In the genomic region with DNA sequence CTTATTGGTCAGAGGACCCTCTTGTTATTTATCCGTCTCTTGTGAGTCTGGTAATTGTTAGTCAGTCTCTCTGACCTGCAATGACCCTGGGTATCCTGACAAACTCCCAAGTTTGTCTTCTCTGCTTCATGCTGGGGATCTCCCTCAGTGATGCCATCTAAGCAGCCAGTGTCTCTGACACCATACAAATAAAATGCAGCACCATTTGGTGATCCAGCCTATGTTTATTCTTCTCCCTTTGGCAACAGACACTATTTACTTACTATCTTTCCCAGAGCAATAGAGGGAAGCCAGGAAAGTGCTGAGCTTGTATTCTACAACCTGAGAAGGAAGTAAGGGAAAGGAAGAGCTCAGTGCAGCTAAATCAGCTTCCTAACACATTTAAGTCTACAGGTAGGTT, we compare ENCODE assay signal across 1 cellular context.
A peak's percentile ranks its signal among the peaks of the same experiment; 100 is the strongest.
TF ChIP-seq lines count a peak whose summit lies in the region.

No MANE protein-coding gene starts in this region.

TF ChIP-seq in HepG2, 621 proteins besides CTCF, POLR2A, EP300 and RAD21 (continued from another document and continues in another):
- TF ChIP-seq GATA4 (IDR thresholded peaks at IDR 0.05; ENCODE audit: borderline replicate concordance, low read depth): no peak
- TF ChIP-seq, protein P1, sequence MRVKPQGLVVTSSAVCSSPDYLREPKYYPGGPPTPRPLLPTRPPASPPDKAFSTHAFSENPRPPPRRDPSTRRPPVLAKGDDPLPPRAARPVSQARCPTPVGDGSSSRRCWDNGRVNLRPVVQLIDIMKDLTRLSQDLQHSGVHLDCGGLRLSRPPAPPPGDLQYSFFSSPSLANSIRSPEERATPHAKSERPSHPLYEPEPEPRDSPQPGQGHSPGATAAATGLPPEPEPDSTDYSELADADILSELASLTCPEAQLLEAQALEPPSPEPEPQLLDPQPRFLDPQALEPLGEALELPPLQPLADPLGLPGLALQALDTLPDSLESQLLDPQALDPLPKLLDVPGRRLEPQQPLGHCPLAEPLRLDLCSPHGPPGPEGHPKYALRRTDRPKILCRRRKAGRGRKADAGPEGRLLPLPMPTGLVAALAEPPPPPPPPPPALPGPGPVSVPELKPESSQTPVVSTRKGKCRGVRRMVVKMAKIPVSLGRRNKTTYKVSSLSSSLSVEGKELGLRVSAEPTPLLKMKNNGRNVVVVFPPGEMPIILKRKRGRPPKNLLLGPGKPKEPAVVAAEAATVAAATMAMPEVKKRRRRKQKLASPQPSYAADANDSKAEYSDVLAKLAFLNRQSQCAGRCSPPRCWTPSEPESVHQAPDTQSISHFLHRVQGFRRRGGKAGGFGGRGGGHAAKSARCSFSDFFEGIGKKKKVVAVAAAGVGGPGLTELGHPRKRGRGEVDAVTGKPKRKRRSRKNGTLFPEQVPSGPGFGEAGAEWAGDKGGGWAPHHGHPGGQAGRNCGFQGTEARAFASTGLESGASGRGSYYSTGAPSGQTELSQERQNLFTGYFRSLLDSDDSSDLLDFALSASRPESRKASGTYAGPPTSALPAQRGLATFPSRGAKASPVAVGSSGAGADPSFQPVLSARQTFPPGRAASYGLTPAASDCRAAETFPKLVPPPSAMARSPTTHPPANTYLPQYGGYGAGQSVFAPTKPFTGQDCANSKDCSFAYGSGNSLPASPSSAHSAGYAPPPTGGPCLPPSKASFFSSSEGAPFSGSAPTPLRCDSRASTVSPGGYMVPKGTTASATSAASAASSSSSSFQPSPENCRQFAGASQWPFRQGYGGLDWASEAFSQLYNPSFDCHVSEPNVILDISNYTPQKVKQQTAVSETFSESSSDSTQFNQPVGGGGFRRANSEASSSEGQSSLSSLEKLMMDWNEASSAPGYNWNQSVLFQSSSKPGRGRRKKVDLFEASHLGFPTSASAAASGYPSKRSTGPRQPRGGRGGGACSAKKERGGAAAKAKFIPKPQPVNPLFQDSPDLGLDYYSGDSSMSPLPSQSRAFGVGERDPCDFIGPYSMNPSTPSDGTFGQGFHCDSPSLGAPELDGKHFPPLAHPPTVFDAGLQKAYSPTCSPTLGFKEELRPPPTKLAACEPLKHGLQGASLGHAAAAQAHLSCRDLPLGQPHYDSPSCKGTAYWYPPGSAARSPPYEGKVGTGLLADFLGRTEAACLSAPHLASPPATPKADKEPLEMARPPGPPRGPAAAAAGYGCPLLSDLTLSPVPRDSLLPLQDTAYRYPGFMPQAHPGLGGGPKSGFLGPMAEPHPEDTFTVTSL (CRISPR knock-in tag; IDR thresholded peaks at IDR 0.05; ENCODE audit: borderline replicate concordance): peak; percentile 42; the same call in 1 of the 2 replicates
- TF ChIP-seq CEBPB (IDR thresholded peaks at IDR 0.05; ENCODE audit: borderline replicate concordance, low read depth, low read length): no peak
- TF ChIP-seq, protein P2, sequence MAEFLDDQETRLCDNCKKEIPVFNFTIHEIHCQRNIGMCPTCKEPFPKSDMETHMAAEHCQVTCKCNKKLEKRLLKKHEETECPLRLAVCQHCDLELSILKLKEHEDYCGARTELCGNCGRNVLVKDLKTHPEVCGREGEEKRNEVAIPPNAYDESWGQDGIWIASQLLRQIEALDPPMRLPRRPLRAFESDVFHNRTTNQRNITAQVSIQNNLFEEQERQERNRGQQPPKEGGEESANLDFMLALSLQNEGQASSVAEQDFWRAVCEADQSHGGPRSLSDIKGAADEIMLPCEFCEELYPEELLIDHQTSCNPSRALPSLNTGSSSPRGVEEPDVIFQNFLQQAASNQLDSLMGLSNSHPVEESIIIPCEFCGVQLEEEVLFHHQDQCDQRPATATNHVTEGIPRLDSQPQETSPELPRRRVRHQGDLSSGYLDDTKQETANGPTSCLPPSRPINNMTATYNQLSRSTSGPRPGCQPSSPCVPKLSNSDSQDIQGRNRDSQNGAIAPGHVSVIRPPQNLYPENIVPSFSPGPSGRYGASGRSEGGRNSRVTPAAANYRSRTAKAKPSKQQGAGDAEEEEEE (CRISPR knock-in tag; IDR thresholded peaks at IDR 0.05; ENCODE audit: borderline replicate concordance): no peak
- TF ChIP-seq ZNF629 (CRISPR knock-in tag; conservative IDR thresholded peaks at IDR 0.05): no peak
- TF ChIP-seq TEAD3 (CRISPR knock-in tag; optimal IDR thresholded peaks at IDR 0.05; ENCODE audit: borderline replicate concordance): peak; percentile 55
- no peak for TF ChIP-seq ZNF138 (CRISPR knock-in tag; IDR thresholded peaks at IDR 0.05; ENCODE audit: low read depth)
- no peak for TF ChIP-seq HDAC1 (CRISPR knock-in tag; IDR thresholded peaks at IDR 0.05)
- TF ChIP-seq ZFP62 (CRISPR knock-in tag; IDR thresholded peaks at IDR 0.05): no peak
- TF ChIP-seq NFIC (IDR thresholded peaks at IDR 0.05; ENCODE audit: low read length): peak; percentile 22; the same call in 1 of the 2 replicates
- TF ChIP-seq NFYC (CRISPR knock-in tag; IDR thresholded peaks at IDR 0.05): no peak
- no peak for TF ChIP-seq SOX6 (IDR thresholded peaks at IDR 0.05)
- peak; percentile 9; the same call in 1 of the 2 replicates for TF ChIP-seq SOX6 (CRISPR knock-in tag; IDR thresholded peaks at IDR 0.05)
- no peak for TF ChIP-seq ADNP (CRISPR knock-in tag; IDR thresholded peaks at IDR 0.05)
- TF ChIP-seq, protein P3, sequence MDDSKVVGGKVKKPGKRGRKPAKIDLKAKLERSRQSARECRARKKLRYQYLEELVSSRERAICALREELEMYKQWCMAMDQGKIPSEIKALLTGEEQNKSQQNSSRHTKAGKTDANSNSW (CRISPR knock-in tag; IDR thresholded peaks at IDR 0.05; ENCODE audit: borderline replicate concordance): no peak
- no peak for TF ChIP-seq SALL2 (CRISPR knock-in tag; IDR thresholded peaks at IDR 0.05)
- TF ChIP-seq, protein P4, sequence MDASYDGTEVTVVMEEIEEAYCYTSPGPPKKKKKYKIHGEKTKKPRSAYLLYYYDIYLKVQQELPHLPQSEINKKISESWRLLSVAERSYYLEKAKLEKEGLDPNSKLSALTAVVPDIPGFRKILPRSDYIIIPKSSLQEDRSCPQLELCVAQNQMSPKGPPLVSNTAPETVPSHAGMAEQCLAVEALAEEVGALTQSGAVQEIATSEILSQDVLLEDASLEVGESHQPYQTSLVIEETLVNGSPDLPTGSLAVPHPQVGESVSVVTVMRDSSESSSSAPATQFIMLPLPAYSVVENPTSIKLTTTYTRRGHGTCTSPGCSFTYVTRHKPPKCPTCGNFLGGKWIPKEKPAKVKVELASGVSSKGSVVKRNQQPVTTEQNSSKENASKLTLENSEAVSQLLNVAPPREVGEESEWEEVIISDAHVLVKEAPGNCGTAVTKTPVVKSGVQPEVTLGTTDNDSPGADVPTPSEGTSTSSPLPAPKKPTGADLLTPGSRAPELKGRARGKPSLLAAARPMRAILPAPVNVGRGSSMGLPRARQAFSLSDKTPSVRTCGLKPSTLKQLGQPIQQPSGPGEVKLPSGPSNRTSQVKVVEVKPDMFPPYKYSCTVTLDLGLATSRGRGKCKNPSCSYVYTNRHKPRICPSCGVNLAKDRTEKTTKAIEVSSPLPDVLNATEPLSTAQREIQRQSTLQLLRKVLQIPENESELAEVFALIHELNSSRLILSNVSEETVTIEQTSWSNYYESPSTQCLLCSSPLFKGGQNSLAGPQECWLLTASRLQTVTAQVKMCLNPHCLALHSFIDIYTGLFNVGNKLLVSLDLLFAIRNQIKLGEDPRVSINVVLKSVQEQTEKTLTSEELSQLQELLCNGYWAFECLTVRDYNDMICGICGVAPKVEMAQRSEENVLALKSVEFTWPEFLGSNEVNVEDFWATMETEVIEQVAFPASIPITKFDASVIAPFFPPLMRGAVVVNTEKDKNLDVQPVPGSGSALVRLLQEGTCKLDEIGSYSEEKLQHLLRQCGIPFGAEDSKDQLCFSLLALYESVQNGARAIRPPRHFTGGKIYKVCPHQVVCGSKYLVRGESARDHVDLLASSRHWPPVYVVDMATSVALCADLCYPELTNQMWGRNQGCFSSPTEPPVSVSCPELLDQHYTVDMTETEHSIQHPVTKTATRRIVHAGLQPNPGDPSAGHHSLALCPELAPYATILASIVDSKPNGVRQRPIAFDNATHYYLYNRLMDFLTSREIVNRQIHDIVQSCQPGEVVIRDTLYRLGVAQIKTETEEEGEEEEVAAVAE (CRISPR knock-in tag; IDR thresholded peaks at IDR 0.05; ENCODE audit: borderline replicate concordance): peak; percentile 56; the same call in 1 of the 2 replicates
- TF ChIP-seq, protein P5, sequence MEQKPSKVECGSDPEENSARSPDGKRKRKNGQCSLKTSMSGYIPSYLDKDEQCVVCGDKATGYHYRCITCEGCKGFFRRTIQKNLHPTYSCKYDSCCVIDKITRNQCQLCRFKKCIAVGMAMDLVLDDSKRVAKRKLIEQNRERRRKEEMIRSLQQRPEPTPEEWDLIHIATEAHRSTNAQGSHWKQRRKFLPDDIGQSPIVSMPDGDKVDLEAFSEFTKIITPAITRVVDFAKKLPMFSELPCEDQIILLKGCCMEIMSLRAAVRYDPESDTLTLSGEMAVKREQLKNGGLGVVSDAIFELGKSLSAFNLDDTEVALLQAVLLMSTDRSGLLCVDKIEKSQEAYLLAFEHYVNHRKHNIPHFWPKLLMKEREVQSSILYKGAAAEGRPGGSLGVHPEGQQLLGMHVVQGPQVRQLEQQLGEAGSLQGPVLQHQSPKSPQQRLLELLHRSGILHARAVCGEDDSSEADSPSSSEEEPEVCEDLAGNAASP (CRISPR knock-in tag; IDR thresholded peaks at IDR 0.05; ENCODE audit: borderline replicate concordance): peak; percentile 77
- peak; percentile 77 for TF ChIP-seq RARA (CRISPR knock-in tag; IDR thresholded peaks at IDR 0.05)
- TF ChIP-seq CCAR2 (optimal IDR thresholded peaks at IDR 0.05; ENCODE audit: low read depth, low read length): no peak
- TF ChIP-seq, protein P6, sequence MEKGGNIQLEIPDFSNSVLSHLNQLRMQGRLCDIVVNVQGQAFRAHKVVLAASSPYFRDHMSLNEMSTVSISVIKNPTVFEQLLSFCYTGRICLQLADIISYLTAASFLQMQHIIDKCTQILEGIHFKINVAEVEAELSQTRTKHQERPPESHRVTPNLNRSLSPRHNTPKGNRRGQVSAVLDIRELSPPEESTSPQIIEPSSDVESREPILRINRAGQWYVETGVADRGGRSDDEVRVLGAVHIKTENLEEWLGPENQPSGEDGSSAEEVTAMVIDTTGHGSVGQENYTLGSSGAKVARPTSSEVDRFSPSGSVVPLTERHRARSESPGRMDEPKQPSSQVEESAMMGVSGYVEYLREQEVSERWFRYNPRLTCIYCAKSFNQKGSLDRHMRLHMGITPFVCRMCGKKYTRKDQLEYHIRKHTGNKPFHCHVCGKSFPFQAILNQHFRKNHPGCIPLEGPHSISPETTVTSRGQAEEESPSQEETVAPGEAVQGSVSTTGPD (CRISPR knock-in tag; IDR thresholded peaks at IDR 0.05): peak; percentile 89
- no peak for TF ChIP-seq IRX3 (CRISPR knock-in tag; IDR thresholded peaks at IDR 0.05; ENCODE audit: borderline replicate concordance, low read depth)
- TF ChIP-seq, protein P7, sequence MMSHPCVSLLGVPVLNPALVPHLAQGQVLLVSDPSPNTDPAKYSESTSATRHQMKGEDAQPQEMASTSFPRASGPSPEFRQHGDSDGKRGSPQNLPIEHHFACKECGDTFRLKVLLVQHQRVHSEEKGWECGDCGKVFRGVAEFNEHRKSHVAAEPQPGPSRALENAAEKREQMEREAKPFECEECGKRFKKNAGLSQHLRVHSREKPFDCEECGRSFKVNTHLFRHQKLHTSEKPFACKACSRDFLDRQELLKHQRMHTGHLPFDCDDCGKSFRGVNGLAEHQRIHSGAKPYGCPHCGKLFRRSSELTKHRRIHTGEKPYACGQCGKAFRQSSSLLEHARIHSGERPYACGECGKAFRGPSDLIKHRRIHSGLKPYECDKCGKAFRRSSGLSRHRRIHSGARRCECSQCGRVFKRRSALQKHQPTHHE (CRISPR knock-in tag; IDR thresholded peaks at IDR 0.05; ENCODE audit: borderline replicate concordance): no peak
- no peak for TF ChIP-seq SP5 (CRISPR knock-in tag; IDR thresholded peaks at IDR 0.05; ENCODE audit: borderline replicate concordance, low read depth)
- no peak for TF ChIP-seq ZNF180 (CRISPR knock-in tag; IDR thresholded peaks at IDR 0.05; ENCODE audit: borderline replicate concordance, low read depth)
- no peak for TF ChIP-seq PHF5A (CRISPR knock-in tag; IDR thresholded peaks at IDR 0.05; ENCODE audit: low read depth, unreplicated experiment)
- TF ChIP-seq, protein P8, sequence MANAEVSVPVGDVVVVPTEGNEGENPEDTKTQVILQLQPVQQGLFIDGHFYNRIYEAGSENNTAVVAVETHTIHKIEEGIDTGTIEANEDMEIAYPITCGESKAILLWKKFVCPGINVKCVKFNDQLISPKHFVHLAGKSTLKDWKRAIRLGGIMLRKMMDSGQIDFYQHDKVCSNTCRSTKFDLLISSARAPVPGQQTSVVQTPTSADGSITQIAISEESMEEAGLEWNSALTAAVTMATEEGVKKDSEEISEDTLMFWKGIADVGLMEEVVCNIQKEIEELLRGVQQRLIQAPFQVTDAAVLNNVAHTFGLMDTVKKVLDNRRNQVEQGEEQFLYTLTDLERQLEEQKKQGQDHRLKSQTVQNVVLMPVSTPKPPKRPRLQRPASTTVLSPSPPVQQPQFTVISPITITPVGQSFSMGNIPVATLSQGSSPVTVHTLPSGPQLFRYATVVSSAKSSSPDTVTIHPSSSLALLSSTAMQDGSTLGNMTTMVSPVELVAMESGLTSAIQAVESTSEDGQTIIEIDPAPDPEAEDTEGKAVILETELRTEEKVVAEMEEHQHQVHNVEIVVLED (CRISPR knock-in tag; IDR thresholded peaks at IDR 0.05; ENCODE audit: borderline replicate concordance): no peak
- peak; percentile 29 to 59; a peak in 3 of 4 replicates for TF ChIP-seq NR2F1 (CRISPR knock-in tag; IDR thresholded peaks at IDR 0.05)
- TF ChIP-seq PRMT3 (CRISPR knock-in tag; IDR thresholded peaks at IDR 0.05; ENCODE audit: borderline replicate concordance, low read depth): no peak
- TF ChIP-seq FOXP1 (IDR thresholded peaks at IDR 0.05): no peak
- TF ChIP-seq FOXP1 (CRISPR knock-in tag; IDR thresholded peaks at IDR 0.05): peak; percentile 70
- TF ChIP-seq NR2F2 (IDR thresholded peaks at IDR 0.05; ENCODE audit: borderline replicate concordance, low read depth): no peak
- no peak for TF ChIP-seq ZNF790 (CRISPR knock-in tag; IDR thresholded peaks at IDR 0.05; ENCODE audit: borderline replicate concordance)
- TF ChIP-seq, protein P9, sequence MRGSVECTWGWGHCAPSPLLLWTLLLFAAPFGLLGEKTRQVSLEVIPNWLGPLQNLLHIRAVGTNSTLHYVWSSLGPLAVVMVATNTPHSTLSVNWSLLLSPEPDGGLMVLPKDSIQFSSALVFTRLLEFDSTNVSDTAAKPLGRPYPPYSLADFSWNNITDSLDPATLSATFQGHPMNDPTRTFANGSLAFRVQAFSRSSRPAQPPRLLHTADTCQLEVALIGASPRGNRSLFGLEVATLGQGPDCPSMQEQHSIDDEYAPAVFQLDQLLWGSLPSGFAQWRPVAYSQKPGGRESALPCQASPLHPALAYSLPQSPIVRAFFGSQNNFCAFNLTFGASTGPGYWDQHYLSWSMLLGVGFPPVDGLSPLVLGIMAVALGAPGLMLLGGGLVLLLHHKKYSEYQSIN (CRISPR knock-in tag; IDR thresholded peaks at IDR 0.05; ENCODE audit: borderline replicate concordance): no peak
- TF ChIP-seq HNRNPUL1 (IDR thresholded peaks at IDR 0.05; ENCODE audit: low read depth, low read length): no peak
- TF ChIP-seq, protein P10, sequence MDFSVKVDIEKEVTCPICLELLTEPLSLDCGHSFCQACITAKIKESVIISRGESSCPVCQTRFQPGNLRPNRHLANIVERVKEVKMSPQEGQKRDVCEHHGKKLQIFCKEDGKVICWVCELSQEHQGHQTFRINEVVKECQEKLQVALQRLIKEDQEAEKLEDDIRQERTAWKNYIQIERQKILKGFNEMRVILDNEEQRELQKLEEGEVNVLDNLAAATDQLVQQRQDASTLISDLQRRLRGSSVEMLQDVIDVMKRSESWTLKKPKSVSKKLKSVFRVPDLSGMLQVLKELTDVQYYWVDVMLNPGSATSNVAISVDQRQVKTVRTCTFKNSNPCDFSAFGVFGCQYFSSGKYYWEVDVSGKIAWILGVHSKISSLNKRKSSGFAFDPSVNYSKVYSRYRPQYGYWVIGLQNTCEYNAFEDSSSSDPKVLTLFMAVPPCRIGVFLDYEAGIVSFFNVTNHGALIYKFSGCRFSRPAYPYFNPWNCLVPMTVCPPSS (IDR thresholded peaks at IDR 0.05): no peak
- no peak for TF ChIP-seq ZNF335 (CRISPR knock-in tag; IDR thresholded peaks at IDR 0.05)
- no peak for TF ChIP-seq ATF1 (CRISPR knock-in tag; IDR thresholded peaks at IDR 0.05)
